Comparison of ENCODE assay signal across 13 cellular contexts in genomic region chr4:153159728-153160221, GRCh38. TPM values are rescaled to one million over a fixed set of nuclear protein-coding genes. Genes with fewer than 3 reads are reported as not detected.
A peak's percentile ranks its signal among the peaks of the same experiment; 100 is the strongest.
DNase-seq lines count a peak whose midpoint lies in the region; ATAC-seq and TF ChIP-seq lines count a peak whose summit lies in the region.
"Had no signal": no experiment of that assay in that cellular context is flagged by ENCODE, and none has a peak within 500 bp of the region (broad histone marks: within the 10 kb centered on the region; RNA-seq: fewer than 3 reads in every experiment).

No MANE protein-coding gene starts in this region.

- H3K4me1 Mint-ChIP-seq in activated T-cell treated with anti-CD3 and anti-CD28 coated beads, Interleukin-2, amount 50 U/mL, for 24 hours (ENCODE audit: low read depth) = peaks cover 47% of the 10 kb centered on the region
- H3K4me1 Mint-ChIP-seq in stimulated activated naive CD8-positive, alpha-beta T cell treated with anti-CD3 and anti-CD28 coated beads, Interleukin-15, Interleukin-2, amounts not matched to agents 100 ng/mL and 50 ng/mL, for 24 hours (ENCODE audit: low read depth) = peaks cover 52% of the 10 kb centered on the region

- DNase-seq in activated T-cell treated with anti-CD3 and anti-CD28 coated beads, Interleukin-2, amount 50 U/mL, for 24 hours = no peak
- no peak for DNase-seq in activated T-cell treated with anti-CD3 and anti-CD28 coated beads, Interleukin-2, amount 50 U/mL, for 48 hours
- peak; percentile 2 for DNase-seq in SIG-M5 (lab: John Stamatoyannopoulos, UW)
- peak; percentile 35 for DNase-seq in fibroblast of gingiva (ENCODE audit: low read depth)
- DNase-seq in mesenteric fat pad (ENCODE audit: low spot score) = no peak
- no peak for DNase-seq in omental fat pad (ENCODE audit: low spot score)
- DNase-seq: activated effector memory CD4-positive, alpha-beta T cell treated with anti-CD3 and anti-CD28 coated beads, Interleukin-2, amount 50 U/mL, for 16 hours; mesendoderm; NCI-H510A; stimulated activated naive CD4-positive, alpha-beta T cell treated with Interleukin-2 at 50 U/mL for 16 hours had no signal

- no peaks in the 10 kb centered on the region for H3K9me3 Mint-ChIP-seq in activated T-cell treated with anti-CD3 and anti-CD28 coated beads, Interleukin-2, amount 50 U/mL, for 24 hours
- H3K9me3 Mint-ChIP-seq in stimulated activated naive CD8-positive, alpha-beta T cell treated with anti-CD3 and anti-CD28 coated beads, Interleukin-15, Interleukin-2, amounts not matched to agents 100 ng/mL and 50 ng/mL, for 24 hours = no peaks in the 10 kb centered on the region
- H3K9me3 Mint-ChIP-seq: T-helper 2 cell treated with Interferon-gamma antibody and Interleukin-4, amounts not matched to agents 5 μg/mL and 100 μg/mL, for 36 hours had no signal

- no peak for TF ChIP-seq CTCF in omental fat pad (IDR thresholded peaks at IDR 0.05)

- no peaks in the 10 kb centered on the region for H3K36me3 Mint-ChIP-seq in activated T-cell treated with anti-CD3 and anti-CD28 coated beads, Interleukin-2, amount 50 U/mL, for 24 hours (ENCODE audit: low read depth)
- no peaks in the 10 kb centered on the region for H3K36me3 Mint-ChIP-seq in stimulated activated naive CD8-positive, alpha-beta T cell treated with anti-CD3 and anti-CD28 coated beads, Interleukin-15, Interleukin-2, amounts not matched to agents 100 ng/mL and 50 ng/mL, for 24 hours (ENCODE audit: low read depth)

- H3K4me3 Mint-ChIP-seq in activated T-cell treated with anti-CD3 and anti-CD28 coated beads, Interleukin-2, amount 50 U/mL, for 24 hours = peak overlapping the region; percentile 46
- H3K4me3 Mint-ChIP-seq in stimulated activated naive CD8-positive, alpha-beta T cell treated with anti-CD3 and anti-CD28 coated beads, Interleukin-15, Interleukin-2, amounts not matched to agents 100 ng/mL and 50 ng/mL, for 24 hours = peak overlapping the region; percentile 40
- H3K4me3 Mint-ChIP-seq: T-helper 2 cell treated with Interferon-gamma antibody and Interleukin-4, amounts not matched to agents 5 μg/mL and 100 μg/mL, for 36 hours had no signal

- peaks cover 17% of the 10 kb centered on the region for H3K27me3 Mint-ChIP-seq in activated T-cell treated with anti-CD3 and anti-CD28 coated beads, Interleukin-2, amount 50 U/mL, for 24 hours
- H3K27me3 Mint-ChIP-seq in stimulated activated naive CD8-positive, alpha-beta T cell treated with anti-CD3 and anti-CD28 coated beads, Interleukin-15, Interleukin-2, amounts not matched to agents 100 ng/mL and 50 ng/mL, for 24 hours = peaks cover 30% of the 10 kb centered on the region

- peak overlapping the region; percentile 82 for H3K27ac Mint-ChIP-seq in activated T-cell treated with anti-CD3 and anti-CD28 coated beads, Interleukin-2, amount 50 U/mL, for 24 hours
- peak overlapping the region; percentile 71 for H3K27ac Mint-ChIP-seq in stimulated activated naive CD8-positive, alpha-beta T cell treated with anti-CD3 and anti-CD28 coated beads, Interleukin-15, Interleukin-2, amounts not matched to agents 100 ng/mL and 50 ng/mL, for 24 hours
- H3K27ac Mint-ChIP-seq: T-helper 2 cell treated with Interferon-gamma antibody and Interleukin-4, amounts not matched to agents 5 μg/mL and 100 μg/mL, for 36 hours had no signal

- ATAC-seq in omental fat pad (ENCODE audit: low FRiP score) = no peak
- no peak for ATAC-seq in GM21529 (IDR thresholded peaks at IDR 0.05; ENCODE audit: unreplicated experiment)

RNA-seq across cellular contexts. Expression of gene TRIM2, which starts 44.5 kb away (rescaled TPM):
- total RNA-seq in mesenteric fat pad = 17.6 TPM
- total RNA-seq in omental fat pad = 10 to 100 TPM; 14.8 to 45.4 (median 26.5) TPM

Comparison
In these comparisons a context has a peak if more than half of its experiments do, and no peak if none do; other contexts are left out.
1. DNase-seq: peak in SIG-M5 (single experiment) and fibroblast of gingiva (single experiment); none in activated T-cell treated with anti-CD3 and anti-CD28 coated beads, Interleukin-2, amount 50 U/mL, for 24 hours (single experiment), activated T-cell treated with anti-CD3 and anti-CD28 coated beads, Interleukin-2, amount 50 U/mL, for 48 hours (0 of 2), mesenteric fat pad (single experiment) and omental fat pad (single experiment).